1 cellular context compared by ENCODE assay signal in the genomic region with DNA sequence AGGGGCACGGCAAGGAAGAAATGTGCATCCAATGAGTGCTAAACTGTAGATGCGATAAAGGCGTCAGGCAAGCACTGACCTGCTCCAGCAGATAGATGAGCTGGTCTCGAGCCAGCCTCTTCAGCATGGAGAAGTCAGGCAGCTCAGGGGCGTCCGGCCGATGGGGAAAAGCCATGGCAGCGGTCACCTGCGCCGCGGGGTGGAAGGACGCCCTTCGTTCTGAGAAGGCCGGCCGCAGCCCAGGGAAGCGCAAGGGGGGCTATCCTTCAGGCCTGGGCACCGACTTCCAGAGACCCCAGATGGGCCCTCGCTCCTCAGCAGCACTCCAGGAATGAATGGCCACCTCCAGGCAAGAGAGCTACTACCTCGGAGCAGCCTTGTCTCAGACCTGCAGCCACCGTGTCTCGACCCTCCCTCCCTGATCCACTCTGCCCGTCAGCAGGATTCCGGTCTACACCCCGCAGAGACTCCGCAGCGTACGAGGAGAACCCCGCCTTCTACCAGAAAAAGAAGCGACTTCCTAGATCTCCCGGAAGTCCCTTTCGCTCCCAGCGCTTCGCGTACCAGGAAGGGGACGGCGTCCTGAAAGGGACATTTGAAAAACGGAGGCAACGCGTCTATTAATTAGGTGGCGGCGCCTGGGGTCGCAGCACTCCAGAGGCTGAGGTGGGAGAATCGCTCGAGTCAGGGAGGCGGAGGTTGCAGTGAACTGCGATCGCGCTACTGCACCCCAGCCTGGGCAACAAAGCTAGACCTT.
TF ChIP-seq lines count a peak whose summit lies in the region.

A gene (minus strand): TSS at position 520 of the 757 bp plus-strand sequence. CDS start 345 bp downstream, at position 175.

TF ChIP-seq in HepG2, 621 proteins besides CTCF, POLR2A, EP300 and RAD21 (continued from another document and continues in another):
- TF ChIP-seq, protein P1, sequence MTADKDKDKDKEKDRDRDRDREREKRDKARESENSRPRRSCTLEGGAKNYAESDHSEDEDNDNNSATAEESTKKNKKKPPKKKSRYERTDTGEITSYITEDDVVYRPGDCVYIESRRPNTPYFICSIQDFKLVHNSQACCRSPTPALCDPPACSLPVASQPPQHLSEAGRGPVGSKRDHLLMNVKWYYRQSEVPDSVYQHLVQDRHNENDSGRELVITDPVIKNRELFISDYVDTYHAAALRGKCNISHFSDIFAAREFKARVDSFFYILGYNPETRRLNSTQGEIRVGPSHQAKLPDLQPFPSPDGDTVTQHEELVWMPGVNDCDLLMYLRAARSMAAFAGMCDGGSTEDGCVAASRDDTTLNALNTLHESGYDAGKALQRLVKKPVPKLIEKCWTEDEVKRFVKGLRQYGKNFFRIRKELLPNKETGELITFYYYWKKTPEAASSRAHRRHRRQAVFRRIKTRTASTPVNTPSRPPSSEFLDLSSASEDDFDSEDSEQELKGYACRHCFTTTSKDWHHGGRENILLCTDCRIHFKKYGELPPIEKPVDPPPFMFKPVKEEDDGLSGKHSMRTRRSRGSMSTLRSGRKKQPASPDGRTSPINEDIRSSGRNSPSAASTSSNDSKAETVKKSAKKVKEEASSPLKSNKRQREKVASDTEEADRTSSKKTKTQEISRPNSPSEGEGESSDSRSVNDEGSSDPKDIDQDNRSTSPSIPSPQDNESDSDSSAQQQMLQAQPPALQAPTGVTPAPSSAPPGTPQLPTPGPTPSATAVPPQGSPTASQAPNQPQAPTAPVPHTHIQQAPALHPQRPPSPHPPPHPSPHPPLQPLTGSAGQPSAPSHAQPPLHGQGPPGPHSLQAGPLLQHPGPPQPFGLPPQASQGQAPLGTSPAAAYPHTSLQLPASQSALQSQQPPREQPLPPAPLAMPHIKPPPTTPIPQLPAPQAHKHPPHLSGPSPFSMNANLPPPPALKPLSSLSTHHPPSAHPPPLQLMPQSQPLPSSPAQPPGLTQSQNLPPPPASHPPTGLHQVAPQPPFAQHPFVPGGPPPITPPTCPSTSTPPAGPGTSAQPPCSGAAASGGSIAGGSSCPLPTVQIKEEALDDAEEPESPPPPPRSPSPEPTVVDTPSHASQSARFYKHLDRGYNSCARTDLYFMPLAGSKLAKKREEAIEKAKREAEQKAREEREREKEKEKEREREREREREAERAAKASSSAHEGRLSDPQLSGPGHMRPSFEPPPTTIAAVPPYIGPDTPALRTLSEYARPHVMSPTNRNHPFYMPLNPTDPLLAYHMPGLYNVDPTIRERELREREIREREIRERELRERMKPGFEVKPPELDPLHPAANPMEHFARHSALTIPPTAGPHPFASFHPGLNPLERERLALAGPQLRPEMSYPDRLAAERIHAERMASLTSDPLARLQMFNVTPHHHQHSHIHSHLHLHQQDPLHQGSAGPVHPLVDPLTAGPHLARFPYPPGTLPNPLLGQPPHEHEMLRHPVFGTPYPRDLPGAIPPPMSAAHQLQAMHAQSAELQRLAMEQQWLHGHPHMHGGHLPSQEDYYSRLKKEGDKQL (CRISPR knock-in tag; IDR thresholded peaks at IDR 0.05; ENCODE audit: low read depth): no peak
- TF ChIP-seq SAP130 (CRISPR knock-in tag; IDR thresholded peaks at IDR 0.05; ENCODE audit: low read depth): peak; percentile 97
- no peak for TF ChIP-seq ZNF780A (CRISPR knock-in tag; IDR thresholded peaks at IDR 0.05)
- TF ChIP-seq, protein P2, sequence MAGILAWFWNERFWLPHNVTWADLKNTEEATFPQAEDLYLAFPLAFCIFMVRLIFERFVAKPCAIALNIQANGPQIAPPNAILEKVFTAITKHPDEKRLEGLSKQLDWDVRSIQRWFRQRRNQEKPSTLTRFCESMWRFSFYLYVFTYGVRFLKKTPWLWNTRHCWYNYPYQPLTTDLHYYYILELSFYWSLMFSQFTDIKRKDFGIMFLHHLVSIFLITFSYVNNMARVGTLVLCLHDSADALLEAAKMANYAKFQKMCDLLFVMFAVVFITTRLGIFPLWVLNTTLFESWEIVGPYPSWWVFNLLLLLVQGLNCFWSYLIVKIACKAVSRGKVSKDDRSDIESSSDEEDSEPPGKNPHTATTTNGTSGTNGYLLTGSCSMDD (CRISPR knock-in tag; IDR thresholded peaks at IDR 0.05): no peak
- TF ChIP-seq, protein P3, sequence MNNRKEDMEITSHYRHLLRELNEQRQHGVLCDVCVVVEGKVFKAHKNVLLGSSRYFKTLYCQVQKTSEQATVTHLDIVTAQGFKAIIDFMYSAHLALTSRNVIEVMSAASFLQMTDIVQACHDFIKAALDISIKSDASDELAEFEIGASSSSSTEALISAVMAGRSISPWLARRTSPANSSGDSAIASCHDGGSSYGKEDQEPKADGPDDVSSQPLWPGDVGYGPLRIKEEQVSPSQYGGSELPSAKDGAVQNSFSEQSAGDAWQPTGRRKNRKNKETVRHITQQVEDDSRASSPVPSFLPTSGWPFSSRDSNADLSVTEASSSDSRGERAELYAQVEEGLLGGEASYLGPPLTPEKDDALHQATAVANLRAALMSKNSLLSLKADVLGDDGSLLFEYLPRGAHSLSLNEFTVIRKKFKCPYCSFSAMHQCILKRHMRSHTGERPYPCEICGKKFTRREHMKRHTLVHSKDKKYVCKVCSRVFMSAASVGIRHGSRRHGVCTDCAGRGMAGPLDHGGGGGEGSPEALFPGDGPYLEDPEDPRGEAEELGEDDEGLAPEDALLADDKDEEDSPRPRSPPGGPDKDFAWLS (CRISPR knock-in tag; IDR thresholded peaks at IDR 0.05; ENCODE audit: borderline replicate concordance): no peak
- TF ChIP-seq, protein P4, sequence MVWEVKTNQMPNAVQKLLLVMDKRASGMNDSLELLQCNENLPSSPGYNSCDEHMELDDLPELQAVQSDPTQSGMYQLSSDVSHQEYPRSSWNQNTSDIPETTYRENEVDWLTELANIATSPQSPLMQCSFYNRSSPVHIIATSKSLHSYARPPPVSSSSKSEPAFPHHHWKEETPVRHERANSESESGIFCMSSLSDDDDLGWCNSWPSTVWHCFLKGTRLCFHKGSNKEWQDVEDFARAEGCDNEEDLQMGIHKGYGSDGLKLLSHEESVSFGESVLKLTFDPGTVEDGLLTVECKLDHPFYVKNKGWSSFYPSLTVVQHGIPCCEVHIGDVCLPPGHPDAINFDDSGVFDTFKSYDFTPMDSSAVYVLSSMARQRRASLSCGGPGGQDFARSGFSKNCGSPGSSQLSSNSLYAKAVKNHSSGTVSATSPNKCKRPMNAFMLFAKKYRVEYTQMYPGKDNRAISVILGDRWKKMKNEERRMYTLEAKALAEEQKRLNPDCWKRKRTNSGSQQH (CRISPR knock-in tag; IDR thresholded peaks at IDR 0.05; ENCODE audit: low read depth): 0 out of 2 replicates have a peak, but pooled peaks have one; percentile 20
- no peak for TF ChIP-seq NBN (conservative IDR thresholded peaks at IDR 0.05)
- 0 out of 2 replicates have a peak, but pooled peaks have one; percentile 63 for TF ChIP-seq ZNF224 (CRISPR knock-in tag; IDR thresholded peaks at IDR 0.05)
- TF ChIP-seq, protein P5, sequence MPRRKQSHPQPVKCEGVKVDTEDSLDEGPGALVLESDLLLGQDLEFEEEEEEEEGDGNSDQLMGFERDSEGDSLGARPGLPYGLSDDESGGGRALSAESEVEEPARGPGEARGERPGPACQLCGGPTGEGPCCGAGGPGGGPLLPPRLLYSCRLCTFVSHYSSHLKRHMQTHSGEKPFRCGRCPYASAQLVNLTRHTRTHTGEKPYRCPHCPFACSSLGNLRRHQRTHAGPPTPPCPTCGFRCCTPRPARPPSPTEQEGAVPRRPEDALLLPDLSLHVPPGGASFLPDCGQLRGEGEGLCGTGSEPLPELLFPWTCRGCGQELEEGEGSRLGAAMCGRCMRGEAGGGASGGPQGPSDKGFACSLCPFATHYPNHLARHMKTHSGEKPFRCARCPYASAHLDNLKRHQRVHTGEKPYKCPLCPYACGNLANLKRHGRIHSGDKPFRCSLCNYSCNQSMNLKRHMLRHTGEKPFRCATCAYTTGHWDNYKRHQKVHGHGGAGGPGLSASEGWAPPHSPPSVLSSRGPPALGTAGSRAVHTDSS (CRISPR knock-in tag; conservative IDR thresholded peaks at IDR 0.05): no peak
- TF ChIP-seq RFX5 (IDR thresholded peaks at IDR 0.05; ENCODE audit: low read depth, low read length): no peak
- TF ChIP-seq, protein P6, sequence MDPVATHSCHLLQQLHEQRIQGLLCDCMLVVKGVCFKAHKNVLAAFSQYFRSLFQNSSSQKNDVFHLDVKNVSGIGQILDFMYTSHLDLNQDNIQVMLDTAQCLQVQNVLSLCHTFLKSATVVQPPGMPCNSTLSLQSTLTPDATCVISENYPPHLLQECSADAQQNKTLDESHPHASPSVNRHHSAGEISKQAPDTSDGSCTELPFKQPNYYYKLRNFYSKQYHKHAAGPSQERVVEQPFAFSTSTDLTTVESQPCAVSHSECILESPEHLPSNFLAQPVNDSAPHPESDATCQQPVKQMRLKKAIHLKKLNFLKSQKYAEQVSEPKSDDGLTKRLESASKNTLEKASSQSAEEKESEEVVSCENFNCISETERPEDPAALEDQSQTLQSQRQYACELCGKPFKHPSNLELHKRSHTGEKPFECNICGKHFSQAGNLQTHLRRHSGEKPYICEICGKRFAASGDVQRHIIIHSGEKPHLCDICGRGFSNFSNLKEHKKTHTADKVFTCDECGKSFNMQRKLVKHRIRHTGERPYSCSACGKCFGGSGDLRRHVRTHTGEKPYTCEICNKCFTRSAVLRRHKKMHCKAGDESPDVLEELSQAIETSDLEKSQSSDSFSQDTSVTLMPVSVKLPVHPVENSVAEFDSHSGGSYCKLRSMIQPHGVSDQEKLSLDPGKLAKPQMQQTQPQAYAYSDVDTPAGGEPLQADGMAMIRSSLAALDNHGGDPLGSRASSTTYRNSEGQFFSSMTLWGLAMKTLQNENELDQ (CRISPR knock-in tag; IDR thresholded peaks at IDR 0.05; ENCODE audit: borderline replicate concordance): no peak
- peak; percentile 51; the same call in 1 of the 2 replicates for TF ChIP-seq FOXA3 (CRISPR knock-in tag; IDR thresholded peaks at IDR 0.05)
- TF ChIP-seq, protein P7, sequence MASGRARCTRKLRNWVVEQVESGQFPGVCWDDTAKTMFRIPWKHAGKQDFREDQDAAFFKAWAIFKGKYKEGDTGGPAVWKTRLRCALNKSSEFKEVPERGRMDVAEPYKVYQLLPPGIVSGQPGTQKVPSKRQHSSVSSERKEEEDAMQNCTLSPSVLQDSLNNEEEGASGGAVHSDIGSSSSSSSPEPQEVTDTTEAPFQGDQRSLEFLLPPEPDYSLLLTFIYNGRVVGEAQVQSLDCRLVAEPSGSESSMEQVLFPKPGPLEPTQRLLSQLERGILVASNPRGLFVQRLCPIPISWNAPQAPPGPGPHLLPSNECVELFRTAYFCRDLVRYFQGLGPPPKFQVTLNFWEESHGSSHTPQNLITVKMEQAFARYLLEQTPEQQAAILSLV (CRISPR knock-in tag; IDR thresholded peaks at IDR 0.05; ENCODE audit: borderline replicate concordance): no peak
- TF ChIP-seq ZNF143 (CRISPR knock-in tag; IDR thresholded peaks at IDR 0.05): peak; percentile 70
- peak; percentile 56; the same call in 1 of the 2 replicates for TF ChIP-seq PHF21A (CRISPR knock-in tag; IDR thresholded peaks at IDR 0.05)
- 0 out of 2 replicates have a peak, but pooled peaks have one; percentile 45 for TF ChIP-seq MXD4 (CRISPR knock-in tag; IDR thresholded peaks at IDR 0.05)
- TF ChIP-seq, protein P8, sequence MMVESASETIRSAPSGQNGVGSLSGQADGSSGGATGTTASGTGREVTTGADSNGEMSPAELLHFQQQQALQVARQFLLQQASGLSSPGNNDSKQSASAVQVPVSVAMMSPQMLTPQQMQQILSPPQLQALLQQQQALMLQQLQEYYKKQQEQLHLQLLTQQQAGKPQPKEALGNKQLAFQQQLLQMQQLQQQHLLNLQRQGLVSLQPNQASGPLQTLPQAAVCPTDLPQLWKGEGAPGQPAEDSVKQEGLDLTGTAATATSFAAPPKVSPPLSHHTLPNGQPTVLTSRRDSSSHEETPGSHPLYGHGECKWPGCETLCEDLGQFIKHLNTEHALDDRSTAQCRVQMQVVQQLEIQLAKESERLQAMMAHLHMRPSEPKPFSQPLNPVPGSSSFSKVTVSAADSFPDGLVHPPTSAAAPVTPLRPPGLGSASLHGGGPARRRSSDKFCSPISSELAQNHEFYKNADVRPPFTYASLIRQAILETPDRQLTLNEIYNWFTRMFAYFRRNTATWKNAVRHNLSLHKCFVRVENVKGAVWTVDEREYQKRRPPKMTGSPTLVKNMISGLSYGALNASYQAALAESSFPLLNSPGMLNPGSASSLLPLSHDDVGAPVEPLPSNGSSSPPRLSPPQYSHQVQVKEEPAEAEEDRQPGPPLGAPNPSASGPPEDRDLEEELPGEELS (CRISPR knock-in tag; IDR thresholded peaks at IDR 0.05): peak; percentile 16; the same call in 1 of the 2 replicates
- no peak for TF ChIP-seq PCBP1 (IDR thresholded peaks at IDR 0.05; ENCODE audit: borderline replicate concordance, low read depth, low read length)
- TF ChIP-seq NKX3-1 (CRISPR knock-in tag; IDR thresholded peaks at IDR 0.05): no peak
- TF ChIP-seq, protein P9, sequence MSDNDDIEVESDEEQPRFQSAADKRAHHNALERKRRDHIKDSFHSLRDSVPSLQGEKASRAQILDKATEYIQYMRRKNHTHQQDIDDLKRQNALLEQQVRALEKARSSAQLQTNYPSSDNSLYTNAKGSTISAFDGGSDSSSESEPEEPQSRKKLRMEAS (IDR thresholded peaks at IDR 0.05): peak; percentile 63
- peak; percentile 27; the same call in 1 of the 2 replicates for TF ChIP-seq CCDC6 (CRISPR knock-in tag; IDR thresholded peaks at IDR 0.05)
- TF ChIP-seq ZNF879 (CRISPR knock-in tag; IDR thresholded peaks at IDR 0.05): no peak
- TF ChIP-seq, protein P10, sequence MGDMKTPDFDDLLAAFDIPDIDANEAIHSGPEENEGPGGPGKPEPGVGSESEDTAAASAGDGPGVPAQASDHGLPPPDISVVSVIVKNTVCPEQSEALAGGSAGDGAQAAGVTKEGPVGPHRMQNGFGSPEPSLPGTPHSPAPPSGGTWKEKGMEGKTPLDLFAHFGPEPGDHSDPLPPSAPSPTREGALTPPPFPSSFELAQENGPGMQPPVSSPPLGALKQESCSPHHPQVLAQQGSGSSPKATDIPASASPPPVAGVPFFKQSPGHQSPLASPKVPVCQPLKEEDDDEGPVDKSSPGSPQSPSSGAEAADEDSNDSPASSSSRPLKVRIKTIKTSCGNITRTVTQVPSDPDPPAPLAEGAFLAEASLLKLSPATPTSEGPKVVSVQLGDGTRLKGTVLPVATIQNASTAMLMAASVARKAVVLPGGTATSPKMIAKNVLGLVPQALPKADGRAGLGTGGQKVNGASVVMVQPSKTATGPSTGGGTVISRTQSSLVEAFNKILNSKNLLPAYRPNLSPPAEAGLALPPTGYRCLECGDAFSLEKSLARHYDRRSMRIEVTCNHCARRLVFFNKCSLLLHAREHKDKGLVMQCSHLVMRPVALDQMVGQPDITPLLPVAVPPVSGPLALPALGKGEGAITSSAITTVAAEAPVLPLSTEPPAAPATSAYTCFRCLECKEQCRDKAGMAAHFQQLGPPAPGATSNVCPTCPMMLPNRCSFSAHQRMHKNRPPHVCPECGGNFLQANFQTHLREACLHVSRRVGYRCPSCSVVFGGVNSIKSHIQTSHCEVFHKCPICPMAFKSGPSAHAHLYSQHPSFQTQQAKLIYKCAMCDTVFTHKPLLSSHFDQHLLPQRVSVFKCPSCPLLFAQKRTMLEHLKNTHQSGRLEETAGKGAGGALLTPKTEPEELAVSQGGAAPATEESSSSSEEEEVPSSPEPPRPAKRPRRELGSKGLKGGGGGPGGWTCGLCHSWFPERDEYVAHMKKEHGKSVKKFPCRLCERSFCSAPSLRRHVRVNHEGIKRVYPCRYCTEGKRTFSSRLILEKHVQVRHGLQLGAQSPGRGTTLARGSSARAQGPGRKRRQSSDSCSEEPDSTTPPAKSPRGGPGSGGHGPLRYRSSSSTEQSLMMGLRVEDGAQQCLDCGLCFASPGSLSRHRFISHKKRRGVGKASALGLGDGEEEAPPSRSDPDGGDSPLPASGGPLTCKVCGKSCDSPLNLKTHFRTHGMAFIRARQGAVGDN (CRISPR knock-in tag; IDR thresholded peaks at IDR 0.05): peak; percentile 71
- TF ChIP-seq NCOR1 (IDR thresholded peaks at IDR 0.05; ENCODE audit: borderline replicate concordance, low read length): no peak
- TF ChIP-seq SYNCRIP (IDR thresholded peaks at IDR 0.05; ENCODE audit: insufficient read depth, low read depth, low read length): no peak
- no peak; the same call in 1 of the 2 replicates for TF ChIP-seq ZNF788 (CRISPR knock-in tag; IDR thresholded peaks at IDR 0.05; ENCODE audit: borderline replicate concordance)
